ENCODE assay signal across 7 cellular contexts in the genomic region with DNA sequence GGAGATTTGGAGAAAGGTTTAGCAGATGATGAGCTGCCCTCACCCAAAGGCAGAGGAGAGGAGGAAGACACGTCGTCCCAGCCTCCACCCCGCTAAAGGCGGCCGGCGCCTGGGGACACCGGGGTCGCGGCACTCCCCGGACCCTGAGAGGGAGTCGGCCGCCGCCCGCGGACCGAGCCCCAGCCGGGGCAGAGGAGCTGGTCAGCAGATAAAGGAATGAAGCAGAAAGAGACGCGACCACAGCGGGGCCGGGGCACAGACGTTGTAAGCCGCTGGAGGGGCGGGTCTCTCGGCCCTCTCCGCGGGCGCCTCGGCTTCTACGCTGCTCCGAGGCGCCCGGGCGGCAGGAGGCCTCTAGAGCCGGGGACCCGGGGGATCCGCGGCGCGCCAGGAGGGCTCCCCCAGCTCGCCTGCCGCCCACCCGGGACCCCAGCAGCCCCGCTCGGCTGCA. TPM values are rescaled to one million over a fixed set of nuclear protein-coding genes. Genes with fewer than 3 reads are reported as not detected.
DNase-seq lines count a peak whose midpoint lies in the region; ATAC-seq and TF ChIP-seq lines count a peak whose summit lies in the region.

No MANE protein-coding gene starts in this region.

- no peaks in the 10 kb centered on the region for H3K9me3 Mint-ChIP-seq in activated naive CD4-positive, alpha-beta T cell treated with anti-CD3 and anti-CD28 coated beads, Interleukin-2, amount 50 U/mL, for 72 hours

- H3K27ac ChIP-seq in PC-9 (no peak overlapping the region), heart left ventricle (peak overlapping the region; percentile 88 to 98 (median 93)), rectal smooth muscle tissue (ENCODE audit: low read depth, low read length) (peak overlapping the region; percentile 88)

- CTCF ChIA-PET in PC-9 (lab: Charles Lee): interaction anchor here (0.6 to 1.3 kb wide), 3 partner anchors 92 to 282 kb away, joined by 7 to 10 read pairs (median 7); no protein-coding TSS in a partner anchor

- H3K4me2 ChIP-seq in PC-9: peak overlapping the region; percentile 85

- 0% methylated on average over 15 to 45 of the region's 45 CpGs for WGBS in heart left ventricle, 4 donors

- peaks cover 11 to 16% of the 10 kb centered on the region in 2 donors for H3K36me3 Mint-ChIP-seq in activated naive CD4-positive, alpha-beta T cell treated with anti-CD3 and anti-CD28 coated beads, Interleukin-2, amount 50 U/mL, for 72 hours

- no peaks in the 10 kb centered on the region for H3K36me3 ChIP-seq in PC-9 (ENCODE audit: low read depth)
- peaks cover 0 to 4% (median 0%) of the 10 kb centered on the region in 9 donors for H3K36me3 ChIP-seq in heart left ventricle
- no peaks in the 10 kb centered on the region for H3K36me3 ChIP-seq in rectal smooth muscle tissue (ENCODE audit: control insufficient read depth, insufficient read depth, low read length)

- H3K9me3 ChIP-seq in PC-9 (ENCODE audit: insufficient read depth, low read depth) (no peaks in the 10 kb centered on the region), heart left ventricle (no peaks in the 10 kb centered on the region)

- H4K20me1 ChIP-seq in PC-9 (ENCODE audit: insufficient read depth): peaks cover 5% of the 10 kb centered on the region; the same call in 1 of the 2 replicates

- BruUV-seq in PC-9 (replicated peaks; lab: Mats Ljungman, UMichigan): no TSS peak

- peaks cover 16% of the 10 kb centered on the region for H3K4me1 ChIP-seq in PC-9 (replicated peaks; ENCODE audit: insufficient read depth)
- H3K4me1 ChIP-seq in heart left ventricle: peaks cover 0 to 50% (median 34%) of the 10 kb centered on the region in 12 donors
- peaks cover 14% of the 10 kb centered on the region for H3K4me1 ChIP-seq in rectal smooth muscle tissue (ENCODE audit: control insufficient read depth, insufficient read depth, low read length)

- ATAC-seq in GM18867 (IDR thresholded peaks at IDR 0.05; ENCODE audit: unreplicated experiment): peak; percentile 33
- peak; percentile 24 for ATAC-seq in HG02884 (IDR thresholded peaks at IDR 0.05; ENCODE audit: unreplicated experiment)
- peak; percentile 55 to 66 for ATAC-seq in activated naive CD4-positive, alpha-beta T cell treated with anti-CD3 and anti-CD28 coated beads, Interleukin-2, amount 50 U/mL, for 72 hours
- ATAC-seq in heart left ventricle: peak in 3 of 4 donors; percentile 25 to 75 (median 71)

- no peaks in the 10 kb centered on the region for H3K9me2 ChIP-seq in PC-9 (ENCODE audit: insufficient read depth)

- TF ChIP-seq POLR2A in heart left ventricle (IDR thresholded peaks at IDR 0.05): no peak

- H3K27ac Mint-ChIP-seq in activated naive CD4-positive, alpha-beta T cell treated with anti-CD3 and anti-CD28 coated beads, Interleukin-2, amount 50 U/mL, for 72 hours: peak overlapping the region; percentile 57 to 96

- no peaks in the 10 kb centered on the region for H3F3A ChIP-seq in PC-9 (ENCODE audit: insufficient read depth, low read depth)

- H3K9ac ChIP-seq in rectal smooth muscle tissue (ENCODE audit: low read length): peak overlapping the region; percentile 19

- peak overlapping the region; percentile 90 for H3K4me3 ChIP-seq in PC-9
- peak overlapping the region; percentile 48 to 95 (median 84) for H3K4me3 ChIP-seq in heart left ventricle
- H3K4me3 ChIP-seq in rectal smooth muscle tissue (ENCODE audit: low read length): peak overlapping the region; percentile 91

- DNase-seq in PC-9: peak in 1 of 2 experiments; percentile 37
- peak; percentile 53 to 59 for DNase-seq in activated naive CD4-positive, alpha-beta T cell treated with anti-CD3 and anti-CD28 coated beads, Interleukin-2, amount 50 U/mL, for 72 hours (ENCODE audit: low spot score in 2 of 2)
- peak in 4 of 5 donors; percentile 32 to 76 (median 42) for DNase-seq in heart left ventricle
- DNase-seq in mucosa of gallbladder (ENCODE audit: low spot score): no peak

- TF ChIP-seq CTCF in PC-9 (conservative IDR thresholded peaks at IDR 0.05) (no peak), heart left ventricle (IDR thresholded peaks at IDR 0.05) (no peak)

- H3K27me3 ChIP-seq in PC-9 (ENCODE audit: insufficient read depth, low read depth) (no peaks in the 10 kb centered on the region), heart left ventricle (no peaks in the 10 kb centered on the region), rectal smooth muscle tissue (ENCODE audit: control insufficient read depth, insufficient read depth, low read length) (no peaks in the 10 kb centered on the region)

- POLR2A ChIA-PET in PC-9 (lab: Charles Lee; ENCODE audit: unreplicated experiment): interaction anchor here (0.5 to 0.6 kb wide), 2 partner anchors 248 to 259 kb away, joined by 3 to 4 read pairs; no protein-coding TSS in a partner anchor

- peak overlapping the region; percentile 100 for H2AFZ ChIP-seq in PC-9

- peaks cover 45% of the 10 kb centered on the region for H3K79me2 ChIP-seq in PC-9 (ENCODE audit: low read depth)

- intact Hi-C loops in PC-9 (cut with micrococcal nuclease; ENCODE audit: unreplicated experiment) (loop anchor here (1.0 kb wide), 1 partner anchor 58 kb away; no protein-coding TSS in a partner anchor), heart left ventricle (cut with DNase I) (loop anchor here in 7 of 10 donors (2.0 to 10.0 kb wide), 6 partner anchors 58 to 214 kb away; a partner anchor contains a TSS)

RNA-seq across cellular contexts. Expression of a gene that starts 0.5 kb away (rescaled TPM):
- 46.6 and 47.0 TPM in 2 replicates for total RNA-seq in PC-9 (2021)
- total RNA-seq in activated naive CD4-positive, alpha-beta T cell treated with anti-CD3 and anti-CD28 coated beads, Interleukin-2, amount 50 U/mL, for 72 hours: 100 to 1,000 TPM in 1 of 2 donors, 10 to 100 TPM in 1; 70.4 to 112 TPM
- 100 to 1,000 TPM in 5 of 9 donors, 10 to 100 TPM in 4; 51.8 to 149 (median 105) TPM for total RNA-seq in heart left ventricle
- polyA plus RNA-seq in heart left ventricle: 10 to 100 TPM; 24.8 to 41.8 TPM
- 81.9 TPM for total RNA-seq in mucosa of gallbladder
